In the genomic region with DNA sequence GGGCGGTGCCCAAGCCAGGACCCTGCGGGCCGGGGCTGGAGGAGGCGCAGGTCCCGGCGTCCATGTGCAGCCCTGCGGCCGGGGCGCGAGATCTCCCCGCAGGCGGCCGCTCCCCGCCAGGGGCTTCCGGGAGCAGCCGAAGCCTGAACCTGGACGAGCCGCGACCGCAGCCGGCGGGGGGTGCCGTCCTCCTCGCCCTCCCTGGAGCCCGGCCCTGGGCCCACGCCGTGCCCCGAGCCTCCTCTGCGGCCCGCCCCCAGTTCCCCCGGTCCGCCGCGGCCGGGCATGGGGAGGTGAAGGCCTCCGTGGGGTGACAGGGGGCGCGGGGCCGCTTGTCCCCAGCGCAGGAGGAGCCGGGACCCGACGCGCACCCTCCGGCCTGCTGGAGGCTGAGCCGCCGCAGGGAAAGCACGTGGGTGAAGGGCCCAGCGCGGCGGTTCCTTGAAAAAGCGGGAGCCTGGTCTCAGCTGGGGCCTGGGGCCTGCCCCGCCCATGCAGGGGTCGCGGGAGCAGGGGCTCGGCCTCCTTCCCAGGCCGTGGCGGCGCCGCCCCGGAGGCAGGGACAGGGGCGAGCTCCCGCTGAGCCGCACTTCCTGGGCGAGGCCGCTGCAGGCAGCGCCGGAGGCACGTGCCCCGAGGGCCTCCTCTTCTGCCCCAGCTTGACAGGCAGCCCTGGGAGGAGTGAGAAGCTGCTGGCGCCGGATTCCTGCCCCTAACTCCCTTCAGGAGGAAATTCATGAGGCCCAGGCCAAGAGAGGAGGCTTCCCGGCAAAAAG, we compare ENCODE assay signal across 8 cellular contexts. TPM values are rescaled to one million over a fixed set of nuclear protein-coding genes. Genes with fewer than 3 reads are reported as not detected.
DNase-seq lines count a peak whose midpoint lies in the region; ATAC-seq, FAIRE-seq and TF ChIP-seq lines count a peak whose summit lies in the region.

No MANE protein-coding gene starts in this region.

- ATAC-seq in HCT116 (peak; percentile 55), thoracic aorta (ENCODE audit: insufficient number of reproducible peaks, low FRiP score, low read depth) (no peak)
- ATAC-seq in effector memory CD8-positive, alpha-beta T cell (replicated peaks) = peak; percentile 77
- ATAC-seq in naive thymus-derived CD4-positive, alpha-beta T cell = peak; percentile 79

- H3K4me1 Mint-ChIP-seq in effector memory CD8-positive, alpha-beta T cell (ENCODE audit: low read depth in 2 of 2) = peaks cover 40 to 43% of the 10 kb centered on the region in 2 donors
- peaks cover 17 to 44% (median 35%) of the 10 kb centered on the region in 7 donors for H3K4me1 Mint-ChIP-seq in naive thymus-derived CD4-positive, alpha-beta T cell

- peak overlapping the region; percentile 71 for H3K4me2 ChIP-seq in HCT116 (ENCODE audit: low read length)

- peak overlapping the region; percentile 85 to 90 for H3K27ac Mint-ChIP-seq in effector memory CD8-positive, alpha-beta T cell
- peak overlapping the region; percentile 62 to 96 (median 93) for H3K27ac Mint-ChIP-seq in naive thymus-derived CD4-positive, alpha-beta T cell

- intact Hi-C loops in HCT116 (cut with micrococcal nuclease) = loop anchor here (2.0 to 5.0 kb wide), 4 partner anchors 65 to 391 kb away; no protein-coding TSS in a partner anchor
- intact Hi-C loops in naive thymus-derived CD4-positive, alpha-beta T cell (cut with micrococcal nuclease) = loop anchor here (2.0 to 10.0 kb wide), 10 partner anchors 65 to 809 kb away; a partner anchor contains a TSS

- no peak overlapping the region for H2AFZ ChIP-seq in HCT116 (ENCODE audit: low read depth, low read length, poor library complexity, severe bottlenecking)

- H3K9me3 Mint-ChIP-seq in effector memory CD8-positive, alpha-beta T cell = no peaks in the 10 kb centered on the region
- H3K9me3 Mint-ChIP-seq in naive thymus-derived CD4-positive, alpha-beta T cell = peaks cover 0 to 2% (median 0%) of the 10 kb centered on the region in 11 donors

- H3K27me3 ChIP-seq in HCT116 (ENCODE audit: insufficient read depth, low read length) (no peaks in the 10 kb centered on the region), thoracic aorta (replicated peaks; ENCODE audit: insufficient read depth) (no peaks in the 10 kb centered on the region)
- no peaks in the 10 kb centered on the region for H3K27me3 ChIP-seq in naive thymus-derived CD4-positive, alpha-beta T cell (ENCODE audit: control insufficient read depth in 2 of 2, insufficient read depth in 2 of 2, low read length in 2 of 2)

- TF ChIP-seq CTCF in HCT116 (IDR thresholded peaks at IDR 0.05 in 2 of 3, conservative IDR thresholded peaks at IDR 0.05 in 1 of 3; ENCODE audit: borderline replicate concordance in 1 of 3, insufficient read depth in 1 of 3, low read depth in 2 of 3, low read length in 2 of 3) (no peak), thoracic aorta (IDR thresholded peaks at IDR 0.05) (no peak)

- CTCF ChIA-PET in HCT116 (lab: Charles Lee) = interaction anchor here (1.5 to 2.1 kb wide), 2 partner anchors 65 to 390 kb away, joined by 6 to 24 read pairs; no protein-coding TSS in a partner anchor
- CTCF ChIA-PET in naive thymus-derived CD4-positive, alpha-beta T cell (lab: Charles Lee) = interaction anchor here (0.6 to 3.9 kb wide), 11 partner anchors 14 to 1014 kb away, joined by 3 to 56 read pairs (median 10); no protein-coding TSS in a partner anchor

- POLR2A ChIA-PET in HCT116 (lab: Charles Lee) = no interaction called here
- POLR2A ChIA-PET in naive thymus-derived CD4-positive, alpha-beta T cell (lab: Charles Lee) = interaction anchor here (0.5 to 5.1 kb wide), 23 partner anchors 13 to 702 kb away, joined by 3 to 38 read pairs (median 6); no protein-coding TSS in a partner anchor

- no peaks in the 10 kb centered on the region for H3K9me3 ChIP-seq in HCT116 (ENCODE audit: control insufficient read depth in 1 of 2, insufficient read depth in 1 of 2, low read depth in 1 of 2, low read length in 2 of 2)
- H3K9me3 ChIP-seq in naive thymus-derived CD4-positive, alpha-beta T cell (ENCODE audit: control insufficient read depth in 2 of 3, low read length in 3 of 3) = no peaks in the 10 kb centered on the region
- no peaks in the 10 kb centered on the region for H3K9me3 ChIP-seq in thoracic aorta

- no peak for DNase-seq in HCT116 (ENCODE audit: low read depth, low spot score)
- DNase-seq in activated CD4-positive, alpha-beta T cell treated with anti-CD3 and anti-CD28 coated beads, Interleukin-2, amount 50 U/mL, for 4 hours = peak; percentile 48 to 52
- peak in 2 of 3 experiments; percentile 51 to 57 for DNase-seq in effector memory CD8-positive, alpha-beta T cell
- DNase-seq in naive thymus-derived CD4-positive, alpha-beta T cell = peak; percentile 54 to 79 (median 69)
- DNase-seq in thoracic aorta (ENCODE audit: low spot score) = no peak
- DNase-seq in AG08396 (ENCODE audit: low spot score) = no peak
- no peak for DNase-seq in frontal cortex (ENCODE audit: low spot score in 2 of 2)
- DNase-seq in Ammon's horn (ENCODE audit: low spot score) = no peak

- no peak for FAIRE-seq in frontal cortex (lab: Jason Lieb, UNC)

- H3K27ac ChIP-seq in HCT116 (ENCODE audit: low read depth, low read length) = peak overlapping the region; percentile 5; the same call in 1 of the 2 replicates
- peak overlapping the region; percentile 82 for H3K27ac ChIP-seq in naive thymus-derived CD4-positive, alpha-beta T cell (ENCODE audit: low read depth, low read length)
- peak overlapping the region in 1 of 2 donors; percentile 15 for H3K27ac ChIP-seq in thoracic aorta

- H4K20me1 ChIP-seq in HCT116 (ENCODE audit: insufficient read depth) = no peaks in the 10 kb centered on the region

- no peaks in the 10 kb centered on the region for H3K36me3 ChIP-seq in HCT116 (ENCODE audit: control insufficient read depth in 1 of 2, insufficient read depth in 2 of 2, low read length in 2 of 2)
- H3K36me3 ChIP-seq in naive thymus-derived CD4-positive, alpha-beta T cell (ENCODE audit: control insufficient read depth in 2 of 3, insufficient read depth in 3 of 3, low read length in 3 of 3) = no peaks in the 10 kb centered on the region
- no peaks in the 10 kb centered on the region for H3K36me3 ChIP-seq in thoracic aorta

- TF ChIP-seq POLR2A in HCT116 (IDR thresholded peaks at IDR 0.05; ENCODE audit: borderline replicate concordance, extremely low read depth, insufficient read depth, insufficient read length) = no peak

- no peaks in the 10 kb centered on the region for H3K79me2 ChIP-seq in HCT116 (ENCODE audit: insufficient read depth, low read length)

- no TSS peak for BruUV-seq in HCT116 (replicated peaks; lab: Mats Ljungman, UMichigan)

- H3K27me3 Mint-ChIP-seq in effector memory CD8-positive, alpha-beta T cell = no peaks in the 10 kb centered on the region
- H3K27me3 Mint-ChIP-seq in naive thymus-derived CD4-positive, alpha-beta T cell = peaks cover 0 to 36% (median 0%) of the 10 kb centered on the region in 5 donors

- H3K9me2 ChIP-seq in HCT116 (ENCODE audit: insufficient read depth) = no peaks in the 10 kb centered on the region

- H3K4me3 Mint-ChIP-seq in effector memory CD8-positive, alpha-beta T cell = peak overlapping the region; percentile 70 to 80
- peak overlapping the region; percentile 57 to 93 (median 82) for H3K4me3 Mint-ChIP-seq in naive thymus-derived CD4-positive, alpha-beta T cell

- H3K36me3 Mint-ChIP-seq in effector memory CD8-positive, alpha-beta T cell (ENCODE audit: insufficient read depth) = peaks cover 26% of the 10 kb centered on the region
- peaks cover 0 to 3% (median 0%) of the 10 kb centered on the region in 5 donors for H3K36me3 Mint-ChIP-seq in naive thymus-derived CD4-positive, alpha-beta T cell

- RAD21 ChIA-PET in HCT116 (lab: Charles Lee; ENCODE audit: low non-redundant PET in 1 of 2, low total read pairs in 2 of 2, uncharacterized antibody in 2 of 2, unreplicated experiment in 2 of 2) = interaction anchor here in 1 of 2 experiments (1.2 kb wide), 1 partner anchor 390 kb away, joined by 3 read pairs; no protein-coding TSS in a partner anchor

- peak overlapping the region; percentile 45 for H3K9ac ChIP-seq in HCT116 (ENCODE audit: low read length)

- H3K4me1 ChIP-seq in HCT116 (ENCODE audit: control insufficient read depth in 1 of 2, insufficient read depth in 2 of 2, low read length in 2 of 2) (peaks cover 7 to 32% of the 10 kb centered on the region in 2 experiments), thoracic aorta (ENCODE audit: control insufficient read depth in 1 of 2, low read depth in 2 of 2) (peaks cover 4 to 18% of the 10 kb centered on the region in 2 donors)
- peaks cover 24 to 32% of the 10 kb centered on the region in 2 donors for H3K4me1 ChIP-seq in naive thymus-derived CD4-positive, alpha-beta T cell (ENCODE audit: control insufficient read depth in 2 of 2, insufficient read depth in 2 of 2, low read length in 2 of 2)

- H3K4me3 ChIP-seq in HCT116 (replicated peaks in 1 of 2; ENCODE audit: low read depth in 1 of 2, low read length in 2 of 2) (no peak overlapping the region), thoracic aorta (peak overlapping the region; percentile 70)
- H3K4me3 ChIP-seq in naive thymus-derived CD4-positive, alpha-beta T cell (ENCODE audit: low read length) = peak overlapping the region; percentile 32

- TF ChIP-seq RAD21 in HCT116 (IDR thresholded peaks at IDR 0.05; ENCODE audit: low read depth) = no peak

TF ChIP-seq in HCT116, 20 proteins besides CTCF, POLR2A, EP300 and RAD21:
- TF ChIP-seq CEBPB (IDR thresholded peaks at IDR 0.05; ENCODE audit: low read depth) (no peak), EZH2phosphoT487 (IDR thresholded peaks at IDR 0.05; ENCODE audit: borderline replicate concordance) (no peak), ZFX (IDR thresholded peaks at IDR 0.05) (peak; percentile 75; the same call in 1 of the 2 replicates), SIN3A (IDR thresholded peaks at IDR 0.05; ENCODE audit: low read depth) (no peak)
- TF ChIP-seq, protein P1, sequence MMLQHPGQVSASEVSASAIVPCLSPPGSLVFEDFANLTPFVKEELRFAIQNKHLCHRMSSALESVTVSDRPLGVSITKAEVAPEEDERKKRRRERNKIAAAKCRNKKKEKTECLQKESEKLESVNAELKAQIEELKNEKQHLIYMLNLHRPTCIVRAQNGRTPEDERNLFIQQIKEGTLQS (IDR thresholded peaks at IDR 0.05) = no peak

RNA-seq across cellular contexts. Expression of a gene that starts 55.6 kb away (rescaled TPM):
- 117 TPM for total RNA-seq in HCT116 (2021; ENCODE audit: unreplicated experiment)
- polyA plus RNA-seq in HCT116 (2012) = 66.7 and 78.7 TPM in 2 replicates
- total RNA-seq in naive thymus-derived CD4-positive, alpha-beta T cell = 100 to 1,000 TPM; 266 to 449 (median 405) TPM
- polyA plus RNA-seq in naive thymus-derived CD4-positive, alpha-beta T cell = 100 to 1,000 TPM; 155 to 181 TPM
- total RNA-seq in thoracic aorta = 100 to 1,000 TPM in 1 of 2 donors, 10 to 100 TPM in 1; 97.2 to 341 TPM
- 174 TPM for total RNA-seq in frontal cortex

Comparison
In these comparisons a context has a peak if more than half of its experiments do, and no peak if none do; other contexts are left out.
1. DNase-seq: peak in activated CD4-positive, alpha-beta T cell treated with anti-CD3 and anti-CD28 coated beads, Interleukin-2, amount 50 U/mL, for 4 hours (2 of 2), effector memory CD8-positive, alpha-beta T cell (2 of 3) and naive thymus-derived CD4-positive, alpha-beta T cell (9 of 9); none in HCT116 (single experiment), thoracic aorta (single experiment), AG08396 (single experiment), frontal cortex (0 of 2) and Ammon's horn (single experiment).
2. H3K4me3 ChIP-seq: peak in naive thymus-derived CD4-positive, alpha-beta T cell (single experiment) and thoracic aorta (single experiment); none in HCT116 (0 of 2).